9 cellular contexts compared by ENCODE assay signal in the genomic region with DNA sequence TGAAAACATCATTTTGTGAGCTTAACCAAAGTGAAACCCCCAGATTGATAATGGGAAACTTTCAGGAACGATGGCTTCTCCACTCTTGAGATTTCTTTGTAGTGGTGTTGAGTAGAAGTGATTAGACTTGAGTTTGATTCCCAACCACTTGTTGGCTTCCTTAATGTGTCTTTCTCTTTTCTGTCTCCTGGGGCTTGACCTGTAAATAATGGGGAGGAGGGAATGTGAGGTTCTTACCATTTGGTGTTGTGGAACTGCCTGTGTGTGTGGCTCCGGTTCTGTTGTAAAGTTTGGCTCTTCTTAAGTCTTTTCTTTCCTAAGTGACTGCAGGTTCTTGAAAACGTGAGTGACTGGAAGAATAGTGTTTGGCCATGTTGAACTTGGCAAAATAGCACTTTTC. TPM values are rescaled to one million over a fixed set of nuclear protein-coding genes. Genes with fewer than 3 reads are reported as not detected.
DNase-seq lines count a peak whose midpoint lies in the region; ATAC-seq and TF ChIP-seq lines count a peak whose summit lies in the region.
"Had no signal": no experiment of that assay in that cellular context is flagged by ENCODE, and none has a peak within 500 bp of the region (broad histone marks: within the 10 kb centered on the region; RNA-seq: fewer than 3 reads in every experiment).

No MANE protein-coding gene starts in this region.

- no peak overlapping the region for H2AFZ ChIP-seq in mesenchymal stem cell (ENCODE audit: low read depth, low read length)

- no peak overlapping the region for H3K4ac ChIP-seq in mesenchymal stem cell (ENCODE audit: low read depth in 1 of 2, low read length in 2 of 2)

- intact Hi-C loops in heart left ventricle (cut with DNase I) (loop anchor here in 8 of 10 donors (5.0 to 10.0 kb wide), 4 partner anchors 89 to 851 kb away; a partner anchor contains a TSS), Right ventricle myocardium superior (cut with DNase I) (loop anchor here (10.0 kb wide), 1 partner anchor 111 kb away; no protein-coding TSS in a partner anchor), vagina (cut with DNase I) (no loop called here)

- H3K4me2 ChIP-seq in mesenchymal stem cell (ENCODE audit: low read length, poor library complexity, severe bottlenecking) = peak overlapping the region; percentile 71

- H3K27ac ChIP-seq in heart left ventricle (peak overlapping the region in 2 of 12 donors; percentile 91 to 97), mesenchymal stem cell (ENCODE audit: low read length, poor library complexity, severe bottlenecking) (no peak overlapping the region), vagina (peak overlapping the region; percentile 15)
- H3K27ac ChIP-seq: epithelial cell of prostate had no signal

- H3K4me3 ChIP-seq in heart left ventricle (peak overlapping the region in 9 of 12 donors; percentile 78 to 96 (median 90)), astrocyte of the spinal cord (ENCODE audit: low read depth, low read length) (peak overlapping the region; percentile 31), mesenchymal stem cell (ENCODE audit: insufficient read depth in 1 of 2, low read depth in 1 of 2, low read length in 2 of 2) (peak overlapping the region in 1 of 2 experiments; percentile 94), vagina (peak overlapping the region in 1 of 2 donors; percentile 15)

- in situ Hi-C loops in astrocyte of the spinal cord (cut with HindIII; ENCODE audit: low sequenced_read_pairs) = no loop called here

- WGBS in heart left ventricle, 4 donors = 14 to 22% (median 15%) methylated on average over 3 of the region's 3 CpGs
- WGBS in mesenchymal stem cell = 56% methylated on average over 3 of the region's 3 CpGs

- H3K4me1 ChIP-seq in heart left ventricle (peaks cover 4 to 72% (median 50%) of the 10 kb centered on the region in 12 donors), mesenchymal stem cell (ENCODE audit: control insufficient read depth, insufficient read depth, low read depth, low read length) (peaks cover 5% of the 10 kb centered on the region), vagina (peaks cover 67% of the 10 kb centered on the region)

- H4K91ac ChIP-seq in mesenchymal stem cell (ENCODE audit: low read length) = no peak overlapping the region

- TF ChIP-seq CTCF in heart left ventricle (IDR thresholded peaks at IDR 0.05) = no peak
- no peak for TF ChIP-seq CTCF in astrocyte of the spinal cord (IDR thresholded peaks at IDR 0.05; ENCODE audit: low read depth, low read length)
- TF ChIP-seq CTCF in vagina (IDR thresholded peaks at IDR 0.05) = no peak

- H3K79me1 ChIP-seq in mesenchymal stem cell (replicated peaks; ENCODE audit: low read length, poor library complexity, severe bottlenecking) = peaks cover 4% of the 10 kb centered on the region

- H3K27me3 ChIP-seq in heart left ventricle (no peaks in the 10 kb centered on the region), mesenchymal stem cell (ENCODE audit: control insufficient read depth in 1 of 2, insufficient read depth in 1 of 2, low read length in 2 of 2) (no peaks in the 10 kb centered on the region), vagina (no peaks in the 10 kb centered on the region)

- no peak overlapping the region for H3K18ac ChIP-seq in mesenchymal stem cell (ENCODE audit: low read depth in 1 of 2, low read length in 2 of 2)

- H3K36me3 ChIP-seq in heart left ventricle (peaks cover 0 to 65% (median 61%) of the 10 kb centered on the region in 9 donors), mesenchymal stem cell (ENCODE audit: control insufficient read depth in 1 of 2, insufficient read depth in 2 of 2, low read depth in 1 of 2, low read length in 2 of 2) (peaks cover 12 to 51% of the 10 kb centered on the region in 2 experiments), vagina (peaks cover 0 to 45% of the 10 kb centered on the region in 2 donors)

- no peak for DNase-seq in heart left ventricle
- no peak for DNase-seq in Right ventricle myocardium superior
- no peak for DNase-seq in astrocyte of the spinal cord (ENCODE audit: low read depth, low spot score)
- DNase-seq in mesenchymal stem cell = no peak
- no peak for DNase-seq in vagina (ENCODE audit: extremely low spot score in 2 of 2)
- DNase-seq in NCI-H446 (lab: John Stamatoyannopoulos, UW) = no peak
- no peak for DNase-seq in hippocampal formation (lab: John Stamatoyannopoulos, UW)

- H3K14ac ChIP-seq in mesenchymal stem cell (ENCODE audit: low read length in 2 of 2) = no peak overlapping the region

- H3K23ac ChIP-seq in mesenchymal stem cell (ENCODE audit: low read length in 2 of 2) = no peak overlapping the region

- H2BK12ac ChIP-seq in mesenchymal stem cell (ENCODE audit: low read length in 2 of 2) = no peak overlapping the region

- no peak overlapping the region for H2AK5ac ChIP-seq in mesenchymal stem cell (ENCODE audit: low read length, severe bottlenecking)

- H3K9me3 ChIP-seq in heart left ventricle (no peaks in the 10 kb centered on the region), mesenchymal stem cell (ENCODE audit: control insufficient read depth, low read length) (no peaks in the 10 kb centered on the region), vagina (no peaks in the 10 kb centered on the region)

- ATAC-seq in heart left ventricle (no peak), Right ventricle myocardium superior (ENCODE audit: poor library complexity) (no peak), GM19351 (IDR thresholded peaks at IDR 0.05; ENCODE audit: unreplicated experiment) (no peak)

- peak overlapping the region; percentile 98 for H3K9ac ChIP-seq in mesenchymal stem cell (ENCODE audit: low read length)

- no peak overlapping the region for H4K8ac ChIP-seq in mesenchymal stem cell (ENCODE audit: low read length)

- no peak overlapping the region for H2BK5ac ChIP-seq in mesenchymal stem cell (ENCODE audit: low read depth, low read length, poor library complexity, severe bottlenecking)

- no peak overlapping the region for H2BK120ac ChIP-seq in mesenchymal stem cell (ENCODE audit: low read depth, low read length)

- no peak overlapping the region for H2BK15ac ChIP-seq in mesenchymal stem cell (ENCODE audit: low read depth, poor library complexity, severe bottlenecking)

- TF ChIP-seq POLR2A in heart left ventricle (IDR thresholded peaks at IDR 0.05) (no peak), vagina (IDR thresholded peaks at IDR 0.05) (no peak)

RNA-seq across cellular contexts. Expression of a gene that starts 2.7 kb away (rescaled TPM):
- 100 to 1,000 TPM in 8 of 9 donors, 10 to 100 TPM in 1; 97.0 to 221 (median 160) TPM for total RNA-seq in heart left ventricle
- polyA plus RNA-seq in heart left ventricle = 100 to 1,000 TPM in 1 of 2 donors, 10 to 100 TPM in 1; 30.5 to 163 TPM
- total RNA-seq in Right ventricle myocardium superior = 145 TPM
- polyA plus RNA-seq in mesenchymal stem cell (2013, experiment 1 of 2) = 149 TPM
- 153 TPM for polyA plus RNA-seq in mesenchymal stem cell (2013, experiment 2 of 2)
- 55.0 TPM for total RNA-seq in vagina
